In the genomic region with DNA sequence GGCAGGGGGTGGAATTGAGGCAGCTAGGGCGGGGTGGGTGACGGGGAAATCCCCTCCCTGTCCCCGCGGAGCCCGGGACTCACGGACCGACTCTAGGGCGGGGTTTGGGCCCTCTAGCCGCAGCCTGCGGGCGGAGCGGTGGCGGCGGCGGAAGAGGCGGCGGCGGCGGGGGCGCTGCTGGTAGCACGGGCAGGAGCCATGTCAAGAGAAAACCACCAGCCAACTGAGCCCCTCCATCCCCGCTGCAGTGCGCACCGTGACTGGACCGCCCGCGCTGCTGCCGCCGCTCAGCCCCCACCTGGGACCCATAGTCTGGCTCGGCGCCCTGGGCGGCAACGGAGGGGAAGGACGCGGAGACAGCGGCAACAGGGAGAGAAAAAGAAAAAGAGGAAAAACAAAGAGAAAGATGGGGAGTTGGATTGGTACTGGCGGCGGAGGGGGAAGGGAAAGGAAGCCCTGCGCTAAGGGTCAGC, we compare ENCODE assay signal across 8 cellular contexts. TPM values are rescaled to one million over a fixed set of nuclear protein-coding genes. Genes with fewer than 3 reads are reported as not detected.
DNase-seq lines count a peak whose midpoint lies in the region; ATAC-seq and TF ChIP-seq lines count a peak whose summit lies in the region.

No MANE protein-coding gene starts in this region.

- H3K9me3 Mint-ChIP-seq in CD4-positive, alpha-beta memory T cell, result peaks cover 0 to 2% (median 0%) of the 10 kb centered on the region in 8 donors
- H3K9me3 Mint-ChIP-seq in HFFc6, result no peaks in the 10 kb centered on the region
- no peaks in the 10 kb centered on the region for H3K9me3 Mint-ChIP-seq in activated naive CD4-positive, alpha-beta T cell treated with anti-CD3 and anti-CD28 coated beads, Interleukin-2, amount 50 U/mL, for 72 hours

- peaks cover 39 to 62% (median 46%) of the 10 kb centered on the region in 4 donors for H3K4me1 Mint-ChIP-seq in CD4-positive, alpha-beta memory T cell
- H3K4me1 Mint-ChIP-seq in HFFc6 (ENCODE audit: low read depth), result peaks cover 47% of the 10 kb centered on the region

- ATAC-seq in activated naive CD4-positive, alpha-beta T cell treated with anti-CD3 and anti-CD28 coated beads, Interleukin-2, amount 50 U/mL, for 72 hours, result peak; percentile 12 to 29
- ATAC-seq in upper lobe of right lung, result peak; percentile 64

- H3K9me3 ChIP-seq in CD4-positive, alpha-beta memory T cell (ENCODE audit: control insufficient read depth in 1 of 2, low read length in 2 of 2), result no peaks in the 10 kb centered on the region
- no peaks in the 10 kb centered on the region for H3K9me3 ChIP-seq in upper lobe of right lung

- peak overlapping the region; percentile 90 to 100 (median 99) for H3K27ac Mint-ChIP-seq in CD4-positive, alpha-beta memory T cell
- H3K27ac Mint-ChIP-seq in HFFc6, result peak overlapping the region; percentile 100
- peak overlapping the region; percentile 97 to 100 for H3K27ac Mint-ChIP-seq in activated naive CD4-positive, alpha-beta T cell treated with anti-CD3 and anti-CD28 coated beads, Interleukin-2, amount 50 U/mL, for 72 hours

- H3K36me3 Mint-ChIP-seq in CD4-positive, alpha-beta memory T cell, result peaks cover 20 to 50% of the 10 kb centered on the region in 2 donors
- H3K36me3 Mint-ChIP-seq in HFFc6 (ENCODE audit: low read depth), result peaks cover 46% of the 10 kb centered on the region
- peaks cover 46 to 51% of the 10 kb centered on the region in 2 donors for H3K36me3 Mint-ChIP-seq in activated naive CD4-positive, alpha-beta T cell treated with anti-CD3 and anti-CD28 coated beads, Interleukin-2, amount 50 U/mL, for 72 hours

- TF ChIP-seq CTCF in HFFc6 (IDR thresholded peaks at IDR 0.05), result no peak; the same call in 1 of the 2 replicates
- no peak for TF ChIP-seq CTCF in upper lobe of right lung (IDR thresholded peaks at IDR 0.05)

- H3K4me1 ChIP-seq in CD4-positive, alpha-beta memory T cell (ENCODE audit: insufficient read depth, low read length), result peaks cover 45% of the 10 kb centered on the region
- peaks cover 30% of the 10 kb centered on the region for H3K4me1 ChIP-seq in upper lobe of right lung

- CTCF ChIA-PET in CD4-positive, alpha-beta memory T cell (lab: Charles Lee; ENCODE audit: partially characterized antibody), result interaction anchor here (1.5 kb wide), 1 partner anchor 214 kb away, joined by 3 read pairs; no protein-coding TSS in a partner anchor

- peak overlapping the region; percentile 68 to 95 for H3K4me3 ChIP-seq in CD4-positive, alpha-beta memory T cell (ENCODE audit: low read length in 2 of 2)
- peak overlapping the region; percentile 92 for H3K4me3 ChIP-seq in upper lobe of right lung

- H3K4me3 Mint-ChIP-seq in CD4-positive, alpha-beta memory T cell, result peak overlapping the region; percentile 91 to 100 (median 97)
- H3K4me3 Mint-ChIP-seq in HFFc6, result peak overlapping the region; percentile 96

- H3K27me3 Mint-ChIP-seq in CD4-positive, alpha-beta memory T cell, result no peaks in the 10 kb centered on the region
- peaks cover 16% of the 10 kb centered on the region for H3K27me3 Mint-ChIP-seq in HFFc6 (ENCODE audit: insufficient read depth)

- POLR2A ChIA-PET in CD4-positive, alpha-beta memory T cell (lab: Charles Lee; ENCODE audit: partially characterized antibody), result interaction anchor here (0.6 to 4.7 kb wide), 11 partner anchors 9 to 418 kb away, joined by 3 to 45 read pairs (median 5); a partner anchor contains a TSS

- peak overlapping the region; percentile 100 for H3K27ac ChIP-seq in CD4-positive, alpha-beta memory T cell (ENCODE audit: low read depth, low read length)
- H3K27ac ChIP-seq in upper lobe of right lung, result peak overlapping the region; percentile 100

- intact Hi-C loops in CD4-positive, alpha-beta memory T cell (cut with micrococcal nuclease), result loop anchor here (2.0 kb wide), 1 partner anchor 213 kb away; no protein-coding TSS in a partner anchor
- intact Hi-C loops in cardiac septum (cut with DNase I), result loop anchor here (2.0 kb wide), 2 partner anchors 53 to 55 kb away; a partner anchor contains a TSS
- intact Hi-C loops in posterior vena cava (cut with DNase I), result no loop called here
- intact Hi-C loops in upper lobe of right lung (cut with DNase I), result no loop called here

- H3K36me3 ChIP-seq in CD4-positive, alpha-beta memory T cell (ENCODE audit: insufficient read depth, low read length), result peaks cover 11% of the 10 kb centered on the region
- H3K36me3 ChIP-seq in upper lobe of right lung, result peaks cover 30% of the 10 kb centered on the region

- no peaks in the 10 kb centered on the region for H3K27me3 ChIP-seq in CD4-positive, alpha-beta memory T cell (ENCODE audit: insufficient read depth, low read length)
- H3K27me3 ChIP-seq in upper lobe of right lung, result no peaks in the 10 kb centered on the region

- peak; percentile 82 to 85 (median 83) for DNase-seq in CD4-positive, alpha-beta memory T cell
- DNase-seq in HFFc6 (peak; percentile 24), SK-N-DZ (ENCODE audit: low spot score) (peak; percentile 20), cardiac septum (ENCODE audit: low spot score) (peak; percentile 81), posterior vena cava (ENCODE audit: low spot score) (peak; percentile 91), upper lobe of right lung (peak; percentile 88), NCI-H128 (lab: John Stamatoyannopoulos, UW; ENCODE audit: unreplicated experiment) (no peak)
- DNase-seq in activated naive CD4-positive, alpha-beta T cell treated with anti-CD3 and anti-CD28 coated beads, Interleukin-2, amount 50 U/mL, for 72 hours (ENCODE audit: low spot score in 2 of 2), result peak; percentile 75 to 85

RNA-seq across cellular contexts. Expression of a gene that starts 1.2 kb away (rescaled TPM):
- total RNA-seq in CD4-positive, alpha-beta memory T cell, result 100 to 1,000 TPM; 173 to 176 TPM
- 100 to 1,000 TPM in 1 of 2 donors, 10 to 100 TPM in 1; 90.1 to 125 TPM for polyA plus RNA-seq in CD4-positive, alpha-beta memory T cell
- 100 to 1,000 TPM; 105 to 120 (median 115) TPM for total RNA-seq in HFFc6 (2021; fragmentation: NEBNext Ultra II Directional; extraction: Animal tissue kit (Norgen Biotek cat#: 25700))
- 55.7 and 73.1 TPM in 2 replicates for polyA plus RNA-seq in SK-N-DZ (2014; cell fraction: cytosol; rRNA removed)
- polyA plus RNA-seq in SK-N-DZ (2014; cell fraction: nucleus; rRNA removed), result 39.2 and 41.6 TPM in 2 replicates
- 100 to 1,000 TPM; 120 to 141 TPM for total RNA-seq in activated naive CD4-positive, alpha-beta T cell treated with anti-CD3 and anti-CD28 coated beads, Interleukin-2, amount 50 U/mL, for 72 hours
- total RNA-seq in cardiac septum (48.2 TPM), posterior vena cava (10 to 100 TPM; 63.9 to 70.3 TPM), upper lobe of right lung (120 TPM)

RNA-seq across cellular contexts. Expression of a gene that starts 53.3 kb away (rescaled TPM):
- 10 to 100 TPM; 11.1 to 12.5 TPM for total RNA-seq in CD4-positive, alpha-beta memory T cell
- 10 to 100 TPM; 17.3 to 19.3 TPM for polyA plus RNA-seq in CD4-positive, alpha-beta memory T cell
- 10 to 100 TPM; 18.7 to 21.9 (median 19.8) TPM for total RNA-seq in HFFc6 (2021; fragmentation: NEBNext Ultra II Directional; extraction: Animal tissue kit (Norgen Biotek cat#: 25700))
- polyA plus RNA-seq in SK-N-DZ (2014; cell fraction: cytosol; rRNA removed), result 6.0 and 8.5 TPM in 2 replicates
- 5.0 and 6.4 TPM in 2 replicates for polyA plus RNA-seq in SK-N-DZ (2014; cell fraction: nucleus; rRNA removed)
- 10 to 100 TPM; 25.0 to 30.3 TPM for total RNA-seq in activated naive CD4-positive, alpha-beta T cell treated with anti-CD3 and anti-CD28 coated beads, Interleukin-2, amount 50 U/mL, for 72 hours
- total RNA-seq in cardiac septum (40.5 TPM), posterior vena cava (10 to 100 TPM; 10.4 to 11.4 TPM), upper lobe of right lung (28.1 TPM)

RNA-seq across cellular contexts. Expression of a gene that starts 53.5 kb away (rescaled TPM):
- total RNA-seq in CD4-positive, alpha-beta memory T cell, result 10 to 100 TPM; 72.8 to 74.3 TPM
- polyA plus RNA-seq in CD4-positive, alpha-beta memory T cell, result 10 to 100 TPM; 43.4 to 62.2 TPM
- total RNA-seq in HFFc6 (2021; fragmentation: NEBNext Ultra II Directional; extraction: Animal tissue kit (Norgen Biotek cat#: 25700)), result 10 to 100 TPM; 27.3 to 33.6 (median 30.7) TPM
- 9.7 and 14.9 TPM in 2 replicates for polyA plus RNA-seq in SK-N-DZ (2014; cell fraction: cytosol; rRNA removed)
- polyA plus RNA-seq in SK-N-DZ (2014; cell fraction: nucleus; rRNA removed), result 17.3 and 25.1 TPM in 2 replicates
- 10 to 100 TPM; 46.0 to 60.2 TPM for total RNA-seq in activated naive CD4-positive, alpha-beta T cell treated with anti-CD3 and anti-CD28 coated beads, Interleukin-2, amount 50 U/mL, for 72 hours
- total RNA-seq in cardiac septum, result 24.1 TPM
- total RNA-seq in posterior vena cava, result 10 to 100 TPM; 25.8 to 32.8 TPM
- 42.3 TPM for total RNA-seq in upper lobe of right lung

RNA-seq across cellular contexts. Expression of a gene that starts 54.6 kb away (rescaled TPM):
- total RNA-seq in CD4-positive, alpha-beta memory T cell, result 1 to 10 TPM; 6.1 to 6.7 TPM
- 1 to 10 TPM; 3.4 to 3.6 TPM for polyA plus RNA-seq in CD4-positive, alpha-beta memory T cell
- 10 to 100 TPM; 17.2 to 33.3 (median 27.4) TPM for total RNA-seq in HFFc6 (2021; fragmentation: NEBNext Ultra II Directional; extraction: Animal tissue kit (Norgen Biotek cat#: 25700))
- 120 and 126 TPM in 2 replicates for polyA plus RNA-seq in SK-N-DZ (2014; cell fraction: cytosol; rRNA removed)
- 85.4 and 98.3 TPM in 2 replicates for polyA plus RNA-seq in SK-N-DZ (2014; cell fraction: nucleus; rRNA removed)
- total RNA-seq in activated naive CD4-positive, alpha-beta T cell treated with anti-CD3 and anti-CD28 coated beads, Interleukin-2, amount 50 U/mL, for 72 hours, result 100 to 1,000 TPM in 1 of 2 donors, 10 to 100 TPM in 1; 68.7 to 109 TPM
- 3.7 TPM for total RNA-seq in cardiac septum
- total RNA-seq in posterior vena cava, result 1 to 10 TPM; 6.0 to 7.5 TPM
- 10.0 TPM for total RNA-seq in upper lobe of right lung

Comparison
In these comparisons a context has a peak if more than half of its experiments do, and no peak if none do; other contexts are left out.
1. intact Hi-C loops: an anchor here in CD4-positive, alpha-beta memory T cell (2.0 kb wide) and cardiac septum (2.0 kb wide); none called in posterior vena cava and upper lobe of right lung.